Comparison of ENCODE assay signal across 20 cellular contexts in genomic region chr11:3359092-3359824, GRCh38. TPM values are rescaled to one million over a fixed set of nuclear protein-coding genes. Genes with fewer than 3 reads are reported as not detected.
DNase-seq lines count a peak whose midpoint lies in the region; ATAC-seq, FAIRE-seq and TF ChIP-seq lines count a peak whose summit lies in the region.
"Had no signal": no experiment of that assay in that cellular context is flagged by ENCODE, and none has a peak within 500 bp of the region (broad histone marks: within the 10 kb centered on the region; RNA-seq: fewer than 3 reads in every experiment).

No MANE protein-coding gene starts in this region.

- no peak for TF ChIP-seq EP300 in GM12878 (IDR thresholded peaks at IDR 0.05; ENCODE audit: borderline replicate concordance in 1 of 2, control insufficient read depth in 1 of 2, low read depth in 2 of 2, low read length in 2 of 2)

- ATAC-seq in GM12878: no peak; the same call in 2 of the 3 replicates
- no peak for ATAC-seq in psoas muscle
- ATAC-seq: activated naive CD4-positive, alpha-beta T cell treated with anti-CD3 and anti-CD28 coated beads, Interleukin-2, amount 50 U/mL, for 72 hours; activated T-helper 17 cell treated with anti-CD3 and anti-CD28 coated beads, Interleukin-2, amount 50 U/mL, for 72 hours; naive thymus-derived CD8-positive, alpha-beta T cell; stimulated activated naive CD8-positive, alpha-beta T cell treated with anti-CD3 and anti-CD28 coated beads, Interleukin-15, amount 100 ng/mL, for 72 hours had no signal

- WGBS in GM12878 (ENCODE audit: insufficient coverage, insufficient replicate concordance, low lambda C conversion rate, missing lambda C conversion rate): 95% methylated on average over 5 of the region's 5 CpGs
- 99% methylated on average over 5 of the region's 5 CpGs for WGBS in psoas muscle, 3 donors

- POLR2A ChIA-PET in A673 (lab: Charles Lee; ENCODE audit: low non-redundant PET) (no interaction called here), GM12878 (lab: Charles Lee) (no interaction called here), RWPE1 (lab: Yijun Ruan, JAX; ENCODE audit: low non-redundant PET) (no interaction called here)

- H2AFZ ChIP-seq in GM12878 (ENCODE audit: control insufficient read depth, low read depth, low read length): no peak overlapping the region

- H3K9ac ChIP-seq in HUES48 (ENCODE audit: low read depth, low read length) (no peak overlapping the region), GM12878 (ENCODE audit: control insufficient read depth, insufficient read depth, low read length) (no peak overlapping the region), kidney (ENCODE audit: low read length in 2 of 2) (no peak overlapping the region)

- H3K4me3 ChIP-seq in A673 (ENCODE audit: low read depth, low read length, poor library complexity, severe bottlenecking) (no peak overlapping the region), HUES48 (ENCODE audit: low read depth, low read length) (peak overlapping the region; percentile 25), GM12878 (no peak overlapping the region), kidney (ENCODE audit: low read length in 2 of 2) (peak overlapping the region; percentile 25 to 30), psoas muscle (no peak overlapping the region)
- H3K4me3 ChIP-seq: esophagus muscularis mucosa, right atrium auricular region had no signal

- no peak for FAIRE-seq in GM12878 (lab: Jason Lieb, UNC)
- FAIRE-seq in kidney (lab: Jason Lieb, UNC): no peak

- no peak for TF ChIP-seq CTCF in A673 (conservative IDR thresholded peaks at IDR 0.05; ENCODE audit: low read depth, low read length)
- TF ChIP-seq CTCF in GM12878 (IDR thresholded peaks at IDR 0.05 in 2 of 3, conservative IDR thresholded peaks at IDR 0.05 in 1 of 3; ENCODE audit: control insufficient read depth in 2 of 3, extremely low read depth in 1 of 3, insufficient read depth in 1 of 3, low read depth in 3 of 3, low read length in 3 of 3): no peak
- no peak for TF ChIP-seq CTCF in kidney (IDR thresholded peaks at IDR 0.05; ENCODE audit: borderline replicate concordance, extremely low read depth, insufficient read depth)
- no peak for TF ChIP-seq CTCF in RWPE1 (conservative IDR thresholded peaks at IDR 0.05; ENCODE audit: low read depth)
- TF ChIP-seq CTCF in GM20000 (IDR thresholded peaks at IDR 0.05; ENCODE audit: extremely low read depth, missing control alignments): no peak
- TF ChIP-seq CTCF in psoas muscle (IDR thresholded peaks at IDR 0.05): no peak

- no peaks in the 10 kb centered on the region for H3K27me3 ChIP-seq in A673 (replicated peaks; ENCODE audit: insufficient read depth, low read depth, low read length, poor library complexity)
- H3K27me3 ChIP-seq in HUES48 (ENCODE audit: control insufficient read depth, insufficient read depth, low read length): no peaks in the 10 kb centered on the region
- H3K27me3 ChIP-seq in GM12878 (replicated peaks in 1 of 2; ENCODE audit: control insufficient read depth in 2 of 2, insufficient read depth in 2 of 2, low read length in 1 of 2): no peaks in the 10 kb centered on the region
- peaks cover 0 to 2% (median 0%) of the 10 kb centered on the region in 3 donors for H3K27me3 ChIP-seq in psoas muscle (ENCODE audit: insufficient read depth in 3 of 3, low read length in 2 of 3)
- H3K27me3 ChIP-seq: esophagus muscularis mucosa, right atrium auricular region had no signal

- H3K36me3 ChIP-seq in A673 (ENCODE audit: insufficient read depth, low read length, poor library complexity, severe bottlenecking): peaks cover 64% of the 10 kb centered on the region
- peaks cover 64% of the 10 kb centered on the region for H3K36me3 ChIP-seq in HUES48 (ENCODE audit: control insufficient read depth, insufficient read depth, low read length)
- H3K36me3 ChIP-seq in GM12878 (ENCODE audit: control insufficient read depth in 2 of 2, insufficient read depth in 2 of 2, low read length in 1 of 2): peaks cover 12 to 43% of the 10 kb centered on the region in 2 experiments
- peaks cover 32 to 46% of the 10 kb centered on the region in 2 donors for H3K36me3 ChIP-seq in kidney (ENCODE audit: control insufficient read depth in 1 of 2, insufficient read depth in 2 of 2, low read length in 2 of 2)
- peaks cover 31 to 61% of the 10 kb centered on the region in 2 donors for H3K36me3 ChIP-seq in psoas muscle (ENCODE audit: insufficient read depth in 1 of 2, low read depth in 1 of 2)

- no peaks in the 10 kb centered on the region; the same call in 1 of the 2 replicates for H3K79me2 ChIP-seq in GM12878 (ENCODE audit: control insufficient read depth, insufficient read depth, low read length)

- H3K9me3 ChIP-seq in A673 (ENCODE audit: low read depth, low read length, poor library complexity, severe bottlenecking) (peaks cover 80% of the 10 kb centered on the region), HUES48 (ENCODE audit: control insufficient read depth, insufficient read depth, low read length) (peaks cover 69% of the 10 kb centered on the region), GM12878 (replicated peaks; ENCODE audit: control insufficient read depth, insufficient read depth, low read length) (peaks cover 44% of the 10 kb centered on the region), kidney (ENCODE audit: control insufficient read depth in 1 of 2, low read length in 2 of 2) (peaks cover 17 to 73% of the 10 kb centered on the region in 2 donors), psoas muscle (peaks cover 81% of the 10 kb centered on the region)

- no peak for TF ChIP-seq POLR2A in GM12878 (IDR thresholded peaks at IDR 0.05; ENCODE audit: low read depth, low read length)

- BruUV-seq in A673 (replicated peaks; lab: Mats Ljungman, UMichigan) (TSS peak; percentile 4), GM12878 (replicated peaks; lab: Mats Ljungman, UMichigan) (TSS peak; percentile 11)

- H3K4me2 ChIP-seq in GM12878 (ENCODE audit: control insufficient read depth, insufficient read depth): no peak overlapping the region

- in situ Hi-C loops in GM12878 (cut with MboI): no loop called here

- RAD21 ChIA-PET in GM12878 (lab: Charles Lee; ENCODE audit: unreplicated experiment): interaction anchor here (0.8 kb wide), 1 partner anchor 20 kb away, joined by 3 read pairs; the partner anchor contains the start of gene ZNF195

- H3K27ac ChIP-seq in A673 (ENCODE audit: low read depth, low read length, poor library complexity, severe bottlenecking): no peak overlapping the region
- H3K27ac ChIP-seq in HUES48 (ENCODE audit: low read depth, low read length): no peak overlapping the region
- no peak overlapping the region for H3K27ac ChIP-seq in GM12878 (ENCODE audit: control insufficient read depth, insufficient read depth)
- no peak overlapping the region for H3K27ac ChIP-seq in kidney (ENCODE audit: low read depth in 2 of 2, low read length in 2 of 2)
- H3K27ac ChIP-seq in RWPE1: no peak overlapping the region
- H3K27ac ChIP-seq in psoas muscle: no peak overlapping the region
- H3K27ac ChIP-seq: esophagus muscularis mucosa, right atrium auricular region had no signal

- intact Hi-C loops in A673 (cut with micrococcal nuclease; ENCODE audit: unreplicated experiment) (no loop called here), GM12878 (cut with micrococcal nuclease; ENCODE audit: unreplicated experiment) (no loop called here), kidney (cut with DNase I) (no loop called here), psoas muscle (cut with DNase I) (no loop called here)

- SMC1A ChIA-PET in GM12878 (lab: Charles Lee; ENCODE audit: uncharacterized antibody, unreplicated experiment): no interaction called here

- CTCF ChIA-PET in A673 (lab: Charles Lee) (no interaction called here), GM12878 (lab: Yijun Ruan, JAX) (no interaction called here), RWPE1 (lab: Yijun Ruan, JAX) (no interaction called here)

- H4K20me1 ChIP-seq in GM12878 (ENCODE audit: control insufficient read depth, insufficient read depth): no peaks in the 10 kb centered on the region

- H3K4me1 ChIP-seq in A673 (ENCODE audit: insufficient read depth, low read length, poor library complexity, severe bottlenecking) (no peaks in the 10 kb centered on the region), HUES48 (ENCODE audit: control insufficient read depth, insufficient read depth, low read length) (no peaks in the 10 kb centered on the region), GM12878 (ENCODE audit: control insufficient read depth, insufficient read depth, low read length) (no peaks in the 10 kb centered on the region), kidney (ENCODE audit: control insufficient read depth in 1 of 2, insufficient read depth in 1 of 2, low read depth in 1 of 2, low read length in 2 of 2) (no peaks in the 10 kb centered on the region), psoas muscle (no peaks in the 10 kb centered on the region)
- H3K4me1 ChIP-seq: esophagus muscularis mucosa, right atrium auricular region had no signal

- DNase-seq in A673 (ENCODE audit: low spot score): no peak
- DNase-seq in GM12878 (ENCODE audit: low read depth, low spot score): no peak
- DNase-seq in kidney: no peak
- DNase-seq in RWPE1 (ENCODE audit: low spot score): no peak
- no peak for DNase-seq in NCI-H1092 treated with DMSO at 0.1 percent for 48 hours (lab: John Stamatoyannopoulos, UW)
- no peak for DNase-seq in GM20000 (ENCODE audit: low spot score)
- no peak for DNase-seq in psoas muscle
- DNase-seq: effector CD4-positive, alpha-beta T cell; HFFc6; kidney glomerular epithelial cell; naive thymus-derived CD8-positive, alpha-beta T cell; NCI-H1417 treated with DMSO at 0.1 percent for 48 hours; NCI-H526; stimulated activated naive CD8-positive, alpha-beta T cell treated with anti-CD3 and anti-CD28 coated beads, Interleukin-15, amount 100 ng/mL, for 72 hours; T-helper 2 cell had no signal

- TF ChIP-seq RAD21 in GM12878 (IDR thresholded peaks at IDR 0.05; ENCODE audit: insufficient read depth, low read depth, low read length): no peak

RNA-seq across cellular contexts. Expression of gene ZNF195, which starts 19.7 kb away (rescaled TPM):
- total RNA-seq in A673 (2021): 44.3 and 49.2 TPM in 2 replicates
- 118 and 122 TPM in 2 replicates for total RNA-seq in GM12878 (2013; cell fraction: nucleolus; rRNA removed)
- total RNA-seq in GM12878 (2014; rRNA removed): 31.8 and 38.4 TPM in 2 replicates
- total RNA-seq in GM12878 (2014; rRNA removed; fragmentation: Illumina TruSeq; extraction: Trizol): 35.9 and 38.8 TPM in 2 replicates
- total RNA-seq in GM12878 (2021): 30.4 and 34.6 TPM in 2 replicates
- 17.4 TPM for polyA plus RNA-seq in GM12878 (2011; ENCODE audit: low read depth)
- polyA plus RNA-seq in GM12878 (2011; rRNA removed): 51.8 and 62.1 TPM in 2 replicates
- polyA plus RNA-seq in GM12878 (2011; cell fraction: cytosol; rRNA removed): 28.6 and 31.3 TPM in 2 replicates
- polyA plus RNA-seq in GM12878 (2011; cell fraction: nucleus; rRNA removed): 36.2 and 43.9 TPM in 2 replicates
- 17.5 and 18.7 TPM in 2 replicates for polyA plus RNA-seq in GM12878 (2012)
- polyA plus RNA-seq in GM12878 (2014; fragmentation: Illumina TruSeq; extraction: Trizol): 34.2 and 43.0 TPM in 2 replicates
- 10 to 100 TPM; 37.3 to 41.6 TPM for polyA plus RNA-seq in GM12878 (2014; fragmentation: Nextera tagmentation; extraction: Ambion mirVana)
- 27.9 and 32.8 TPM in 2 replicates for polyA plus RNA-seq in GM12878 (2014; rRNA removed)
- 10 to 100 TPM; 41.3 to 49.9 TPM for polyA plus RNA-seq in GM12878 (2016; fragmentation: Nextera tagmentation; extraction: Ambion mirVana)
- 39.4 and 42.8 TPM in 2 replicates for polyA minus RNA-seq in GM12878 (2011; rRNA and poly(A)+ RNA removed)
- 30.1 and 37.7 TPM in 2 replicates for polyA minus RNA-seq in GM12878 (2011; cell fraction: cytosol; rRNA and poly(A)+ RNA removed)
- 39.8 and 67.5 TPM in 2 replicates for polyA minus RNA-seq in GM12878 (2011; cell fraction: nucleus; rRNA and poly(A)+ RNA removed)
- 25.3 TPM for total RNA-seq in kidney
- polyA plus RNA-seq in kidney (ENCODE audit: insufficient read depth, low read depth, low replicate concordance): 12.9 TPM
- total RNA-seq in psoas muscle: 10 to 100 TPM in 3 of 4 donors, 1 to 10 TPM in 1; 8.9 to 14.9 (median 11.7) TPM
- polyA plus RNA-seq in psoas muscle: 10 to 100 TPM in 2 of 3 donors, 1 to 10 TPM in 1; 8.6 to 14.8 (median 13.0) TPM

Comparison
In these comparisons a context has a peak if more than half of its experiments do, and no peak if none do; other contexts are left out.
1. H3K4me3 ChIP-seq: peak in HUES48 (single experiment) and kidney (2 of 2); none in A673 (single experiment), GM12878 (single experiment) and psoas muscle (single experiment).